1 cellular context compared by ENCODE assay signal in genomic region chr22:41238570-41239442, GRCh38.
A peak's percentile ranks its signal among the peaks of the same experiment; 100 is the strongest.
TF ChIP-seq lines count a peak whose summit lies in the region.

No MANE protein-coding gene starts in this region.

TF ChIP-seq in HepG2, 621 proteins besides CTCF, POLR2A, EP300 and RAD21:
- TF ChIP-seq ZNF629 (CRISPR knock-in tag; conservative IDR thresholded peaks at IDR 0.05) (peak; percentile 89), ZNF44 (CRISPR knock-in tag; IDR thresholded peaks at IDR 0.05) (no peak), ZMYM3 (CRISPR knock-in tag; IDR thresholded peaks at IDR 0.05) (0 out of 2 replicates have a peak, but pooled peaks have one; percentile 31)
